12 cellular contexts compared by ENCODE assay signal in genomic region chr14:60642790-60643397, GRCh38. TPM values are rescaled to one million over a fixed set of nuclear protein-coding genes. Genes with fewer than 3 reads are reported as not detected.
DNase-seq lines count a peak whose midpoint lies in the region; ATAC-seq and TF ChIP-seq lines count a peak whose summit lies in the region.
"Had no signal": no experiment of that assay in that cellular context is flagged by ENCODE, and none has a peak within 500 bp of the region (broad histone marks: within the 10 kb centered on the region; RNA-seq: fewer than 3 reads in every experiment).

No MANE protein-coding gene starts in this region.

- TF ChIP-seq CTCF in A673 (conservative IDR thresholded peaks at IDR 0.05; ENCODE audit: low read depth, low read length) (no peak), brain microvascular endothelial cell (IDR thresholded peaks at IDR 0.05; ENCODE audit: low read depth, low read length, missing control alignments) (no peak), neural crest cell (conservative IDR thresholded peaks at IDR 0.05) (no peak)

- CTCF ChIA-PET in A673 (lab: Charles Lee): no interaction called here

- peak overlapping the region; percentile 21 for H3K4me3 Mint-ChIP-seq in neural crest cell

- peaks cover 57% of the 10 kb centered on the region for H3K79me2 ChIP-seq in GM23248 (ENCODE audit: insufficient read depth)

- H3F3A ChIP-seq in GM23248 (ENCODE audit: insufficient read depth): no peaks in the 10 kb centered on the region

- H4K20me1 ChIP-seq in GM23248 (ENCODE audit: insufficient read depth): no peaks in the 10 kb centered on the region

- in situ Hi-C loops in GM23248 (cut with MboI): no loop called here
- in situ Hi-C loops in brain microvascular endothelial cell (cut with HindIII; ENCODE audit: low pct_ligation_motif_present, low sequenced_read_pairs): loop anchor here (25.0 kb wide), 2 partner anchors 394 to 594 kb away; no protein-coding TSS in a partner anchor

- H3K27ac Mint-ChIP-seq in neural crest cell (ENCODE audit: unreplicated experiment): no peak overlapping the region
- H3K27ac Mint-ChIP-seq: CD4-positive, CD25-positive, alpha-beta regulatory T cell had no signal

- ATAC-seq in HG03520 (IDR thresholded peaks at IDR 0.05; ENCODE audit: unreplicated experiment): no peak

- intact Hi-C loops in A673 (cut with micrococcal nuclease; ENCODE audit: unreplicated experiment): no loop called here

- no peak overlapping the region for H3K4me3 ChIP-seq in A673 (ENCODE audit: low read depth, low read length, poor library complexity, severe bottlenecking)
- peak overlapping the region; percentile 56; the same call in 1 of the 2 replicates for H3K4me3 ChIP-seq in GM23248
- H3K4me3 ChIP-seq in brain microvascular endothelial cell (ENCODE audit: low read depth, low read length): peak overlapping the region; percentile 5

- H3K4me2 ChIP-seq in GM23248 (ENCODE audit: unreplicated experiment): peak overlapping the region; percentile 88

- H3K4me1 Mint-ChIP-seq in neural crest cell: peaks cover 20% of the 10 kb centered on the region

- H3K9me3 Mint-ChIP-seq in neural crest cell: no peaks in the 10 kb centered on the region

- peak overlapping the region; percentile 79 for H2AFZ ChIP-seq in GM23248

- POLR2A ChIA-PET in A673 (lab: Charles Lee; ENCODE audit: low non-redundant PET): interaction anchor here (0.5 to 0.7 kb wide), 2 partner anchors 559 to 943 kb away, joined by 4 to 8 read pairs; no protein-coding TSS in a partner anchor

- no peak for DNase-seq in A673 (ENCODE audit: low spot score)
- no peak for DNase-seq in GM23248
- DNase-seq in brain microvascular endothelial cell: no peak
- no peak for DNase-seq in neural crest cell (ENCODE audit: low read depth, low spot score)
- no peak for DNase-seq in NCI-H774 (lab: John Stamatoyannopoulos, UW)
- DNase-seq in amygdala (lab: John Stamatoyannopoulos, UW): no peak
- DNase-seq in NCI-H82 (lab: John Stamatoyannopoulos, UW): no peak
- DNase-seq: CD4-positive, CD25-positive, alpha-beta regulatory T cell; GF-D8; NCI-H510A treated with DMSO at 0.1 percent for 48 hours had no signal

- no peaks in the 10 kb centered on the region for H3K36me3 Mint-ChIP-seq in neural crest cell (ENCODE audit: low read depth)
- H3K36me3 Mint-ChIP-seq: CD4-positive, CD25-positive, alpha-beta regulatory T cell had no signal

- no TSS peak for BruUV-seq in A673 (replicated peaks; lab: Mats Ljungman, UMichigan)

- no peaks in the 10 kb centered on the region for H3K27me3 ChIP-seq in A673 (replicated peaks; ENCODE audit: insufficient read depth, low read depth, low read length, poor library complexity)
- no peaks in the 10 kb centered on the region for H3K27me3 ChIP-seq in GM23248 (replicated peaks; ENCODE audit: insufficient read depth)
- H3K27me3 ChIP-seq in brain microvascular endothelial cell (replicated peaks): no peaks in the 10 kb centered on the region

- H3K27me3 Mint-ChIP-seq in neural crest cell (ENCODE audit: low read depth): peaks cover 100% of the 10 kb centered on the region

- no peaks in the 10 kb centered on the region for H3K9me2 ChIP-seq in GM23248 (ENCODE audit: insufficient read depth)

- 61% methylated on average over 33 to 34 of the region's 34 CpGs for WGBS in GM23248 (ENCODE audit: low coverage in 1 of 2, low lambda C conversion rate in 2 of 2, missing lambda C conversion rate in 2 of 2), 2 experiments

- H3K36me3 ChIP-seq in A673 (ENCODE audit: insufficient read depth, low read length, poor library complexity, severe bottlenecking): peaks cover 25% of the 10 kb centered on the region
- no peaks in the 10 kb centered on the region for H3K36me3 ChIP-seq in GM23248 (ENCODE audit: low read depth)
- H3K36me3 ChIP-seq in brain microvascular endothelial cell (replicated peaks): peaks cover 18% of the 10 kb centered on the region

- H3K9ac ChIP-seq in GM23248: peak overlapping the region; percentile 88

- H3K4me1 ChIP-seq in A673 (ENCODE audit: insufficient read depth, low read length, poor library complexity, severe bottlenecking) (peaks cover 52% of the 10 kb centered on the region), GM23248 (ENCODE audit: insufficient read depth) (peaks cover 34% of the 10 kb centered on the region)

- H3K27ac ChIP-seq in A673 (ENCODE audit: low read depth, low read length, poor library complexity, severe bottlenecking) (peak overlapping the region; percentile 76), GM23248 (no peak overlapping the region; the same call in 1 of the 2 replicates), brain microvascular endothelial cell (no peak overlapping the region)
- H3K27ac ChIP-seq: HL-60 had no signal

- H3K9me3 ChIP-seq in A673 (ENCODE audit: low read depth, low read length, poor library complexity, severe bottlenecking) (no peaks in the 10 kb centered on the region), GM23248 (ENCODE audit: low read depth) (no peaks in the 10 kb centered on the region)

RNA-seq across cellular contexts. Expression of gene SIX1, which starts 6.4 kb away (rescaled TPM):
- 24.0 and 25.0 TPM in 2 replicates for total RNA-seq in A673 (2021)
- 7.8 and 11.7 TPM in 2 replicates for total RNA-seq in GM23248 (2014; rRNA removed; shearing (Covaris generic))
- polyA plus RNA-seq in GM23248 (2016; fragmentation: Nextera tagmentation; extraction: Ambion mirVana): 11.4 and 12.6 TPM in 2 replicates
- total RNA-seq in neural crest cell: 0.44 and 0.48 TPM in 2 replicates
- total RNA-seq: CD4-positive, CD25-positive, alpha-beta regulatory T cell had no signal
- polyA plus RNA-seq: CD4-positive, CD25-positive, alpha-beta regulatory T cell had no signal
